ENCODE assay signal across 8 cellular contexts in the genomic region with DNA sequence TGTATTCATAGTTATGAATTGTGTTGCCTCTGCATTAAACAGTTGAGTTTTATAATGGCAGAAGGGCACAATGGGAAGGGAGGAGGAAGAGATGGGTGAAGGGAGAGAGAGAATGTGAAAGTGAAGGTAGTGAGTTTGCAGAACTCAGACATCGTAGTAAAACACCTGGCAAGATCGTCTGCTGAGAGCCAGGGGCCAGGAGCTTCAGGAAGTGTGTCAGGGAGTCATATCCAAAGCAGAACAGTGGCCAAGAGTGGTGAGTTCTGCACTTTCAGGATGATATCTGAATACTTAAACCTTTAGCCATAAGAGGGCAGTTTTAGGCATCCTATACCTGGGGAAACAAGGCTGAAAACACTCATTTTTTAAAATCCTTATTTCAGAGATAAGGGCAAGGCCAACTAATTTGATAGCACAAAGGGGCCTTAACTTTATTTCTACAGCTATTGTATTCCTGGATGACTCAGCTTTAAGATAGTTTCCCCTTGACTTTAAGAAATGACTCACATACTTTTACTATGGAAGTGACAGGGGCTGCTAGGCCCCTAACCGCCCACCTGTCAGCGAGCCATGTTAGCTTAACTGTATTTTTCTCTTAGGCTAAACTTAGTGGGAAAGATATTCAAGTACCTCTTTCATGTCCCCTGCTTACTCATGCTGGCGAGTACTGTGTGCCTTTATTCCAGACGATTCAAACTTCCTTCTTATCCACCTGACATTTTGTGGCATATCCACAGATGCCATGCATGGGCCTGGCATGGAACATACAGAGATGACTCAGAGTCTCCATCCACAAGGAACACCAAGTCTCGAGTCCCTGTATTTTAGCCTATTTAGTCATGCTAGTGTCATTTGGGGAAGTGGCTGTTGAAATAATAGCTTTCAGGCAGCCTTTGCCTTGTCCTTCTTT. TPM values are rescaled to one million over a fixed set of nuclear protein-coding genes. Genes with fewer than 3 reads are reported as not detected.
DNase-seq lines count a peak whose midpoint lies in the region; ATAC-seq and TF ChIP-seq lines count a peak whose summit lies in the region.

No MANE protein-coding gene starts in this region.

- H3K4me3 ChIP-seq in tibial artery (no peak overlapping the region), BE2C (ENCODE audit: low read depth, low read length) (no peak overlapping the region)

- POLR2A ChIA-PET in RWPE1 (lab: Yijun Ruan, JAX; ENCODE audit: low non-redundant PET): no interaction called here

- H3K27me3 ChIP-seq in tibial artery (no peaks in the 10 kb centered on the region), BE2C (no peaks in the 10 kb centered on the region)

- CTCF ChIA-PET in RWPE1 (lab: Yijun Ruan, JAX): interaction anchor here (0.5 to 2.7 kb wide), 3 partner anchors 10 to 267 kb away, joined by 3 to 14 read pairs (median 3); no protein-coding TSS in a partner anchor

- H3K36me3 ChIP-seq in tibial artery: peaks cover 0 to 7% (median 0%) of the 10 kb centered on the region in 3 donors
- H3K36me3 ChIP-seq in BE2C: no peaks in the 10 kb centered on the region; the same call in none of the 2 replicates

- DNase-seq in RWPE1 (ENCODE audit: low spot score) (peak; percentile 81), myocyte (ENCODE audit: low read depth) (peak; percentile 95), tibial artery (peak; percentile 37 to 78), BE2C (no peak), HuH-7 (ENCODE audit: low spot score) (no peak)

- H3K27ac Mint-ChIP-seq in brain: peak overlapping the region in 3 of 5 experiments; percentile 52 to 93 (median 90)

- H3K27ac ChIP-seq in RWPE1 (peak overlapping the region; percentile 64; the same call in 1 of the 2 replicates), tibial artery (peak overlapping the region; percentile 70 to 74)

- no peak overlapping the region for H3K4me3 Mint-ChIP-seq in brain

- H3K36me3 Mint-ChIP-seq in brain: peaks cover 31% of the 10 kb centered on the region

- peak; percentile 80 for ATAC-seq in GM18907 (IDR thresholded peaks at IDR 0.05; ENCODE audit: unreplicated experiment)
- ATAC-seq in HG02870 (IDR thresholded peaks at IDR 0.05; ENCODE audit: unreplicated experiment): peak; percentile 82

- H3K9me3 Mint-ChIP-seq in brain: no peaks in the 10 kb centered on the region

- H3K4me1 Mint-ChIP-seq in brain: peaks cover 64% of the 10 kb centered on the region

- H3K9me3 ChIP-seq in tibial artery (no peaks in the 10 kb centered on the region), BE2C (no peaks in the 10 kb centered on the region)

- intact Hi-C loops in tibial artery (cut with DNase I; ENCODE audit: low total_unique reads): loop anchor here (5.0 kb wide), 1 partner anchor 35 kb away; no protein-coding TSS in a partner anchor

- TF ChIP-seq CTCF in RWPE1 (conservative IDR thresholded peaks at IDR 0.05; ENCODE audit: low read depth) (no peak), brain (conservative IDR thresholded peaks at IDR 0.05) (no peak), tibial artery (IDR thresholded peaks at IDR 0.05) (no peak), BE2C (IDR thresholded peaks at IDR 0.05; ENCODE audit: low read depth, low read length) (no peak)

- H3K27me3 Mint-ChIP-seq in brain: no peaks in the 10 kb centered on the region

- H3K4me1 ChIP-seq in tibial artery: peaks cover 0 to 62% (median 30%) of the 10 kb centered on the region in 4 donors
- no peaks in the 10 kb centered on the region; the same call in 1 of the 2 replicates for H3K4me1 ChIP-seq in BE2C

RNA-seq across cellular contexts. Expression of a gene that starts 53.9 kb away (rescaled TPM):
- 1.1 TPM for polyA plus RNA-seq in brain (ENCODE audit: insufficient read depth, low read depth, low replicate concordance)
- not detected in 2 replicates for total RNA-seq in myocyte
- not detected for polyA plus RNA-seq in myocyte (2012)
- polyA plus RNA-seq in BE2C (2012; ENCODE audit: insufficient read depth, insufficient read length, low read depth): not detected

Comparison
In these comparisons a context has a peak if more than half of its experiments do, and no peak if none do; other contexts are left out.
1. DNase-seq: peak in RWPE1 (single experiment), myocyte (single experiment) and tibial artery (2 of 2); none in BE2C (single experiment) and HuH-7 (single experiment).